1 cellular context compared by ENCODE assay signal in the genomic region with DNA sequence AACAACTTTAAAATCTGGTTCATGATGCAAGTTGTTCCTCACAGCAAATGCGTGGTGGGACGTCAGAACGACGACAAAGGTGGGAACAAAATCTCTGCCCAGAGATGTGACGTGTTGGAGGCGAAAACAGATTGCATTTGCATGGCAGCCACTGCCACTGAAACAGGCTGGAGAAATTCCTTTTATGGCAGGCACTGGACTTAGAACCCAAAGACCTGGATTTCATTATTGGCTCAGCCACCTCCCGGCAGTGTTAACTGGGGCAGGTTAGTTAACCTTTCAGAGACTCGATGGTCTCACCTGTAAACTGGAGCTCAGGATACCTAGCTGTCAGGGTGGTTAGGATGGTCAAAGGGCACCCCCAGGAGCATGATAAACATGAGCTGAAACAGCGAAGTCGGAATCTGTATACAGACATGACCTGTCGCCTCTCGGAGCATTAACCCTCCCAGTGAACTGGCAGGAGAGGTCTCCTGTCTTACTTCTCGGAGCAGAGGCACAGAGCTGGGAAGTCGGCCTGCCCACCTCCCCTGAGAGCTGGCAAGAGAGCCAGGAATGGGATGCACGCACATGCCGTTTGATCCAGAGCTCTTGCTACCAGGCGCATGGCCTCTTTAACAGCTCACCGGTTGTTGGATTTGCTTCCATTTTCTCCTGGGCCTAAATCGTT.
TF ChIP-seq lines count a peak whose summit lies in the region.

No MANE protein-coding gene starts in this region.

TF ChIP-seq in HepG2, 621 proteins besides CTCF, POLR2A, EP300 and RAD21 (continued from another document and continues in another):
- TF ChIP-seq, protein P1, sequence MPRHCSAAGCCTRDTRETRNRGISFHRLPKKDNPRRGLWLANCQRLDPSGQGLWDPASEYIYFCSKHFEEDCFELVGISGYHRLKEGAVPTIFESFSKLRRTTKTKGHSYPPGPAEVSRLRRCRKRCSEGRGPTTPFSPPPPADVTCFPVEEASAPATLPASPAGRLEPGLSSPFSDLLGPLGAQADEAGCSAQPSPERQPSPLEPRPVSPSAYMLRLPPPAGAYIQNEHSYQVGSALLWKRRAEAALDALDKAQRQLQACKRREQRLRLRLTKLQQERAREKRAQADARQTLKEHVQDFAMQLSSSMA (CRISPR knock-in tag; IDR thresholded peaks at IDR 0.05): no peak
- TF ChIP-seq CCAR2 (optimal IDR thresholded peaks at IDR 0.05; ENCODE audit: low read depth, low read length) (no peak), MBNL3 (CRISPR knock-in tag; conservative IDR thresholded peaks at IDR 0.05) (no peak), NAIF1 (CRISPR knock-in tag; IDR thresholded peaks at IDR 0.05; ENCODE audit: borderline replicate concordance) (no peak), MZF1 (CRISPR knock-in tag; IDR thresholded peaks at IDR 0.05; ENCODE audit: borderline replicate concordance) (no peak), PHF21A (CRISPR knock-in tag; IDR thresholded peaks at IDR 0.05) (0 out of 2 replicates have a peak, but pooled peaks have one; percentile 48), ZNF775 (CRISPR knock-in tag; IDR thresholded peaks at IDR 0.05; ENCODE audit: borderline replicate concordance) (no peak), SNAPC2 (CRISPR knock-in tag; IDR thresholded peaks at IDR 0.05) (0 out of 2 replicates have a peak, but pooled peaks have one; percentile 55), RARG (CRISPR knock-in tag; IDR thresholded peaks at IDR 0.05; ENCODE audit: low read depth) (no peak), SOX5 (CRISPR knock-in tag; IDR thresholded peaks at IDR 0.05; ENCODE audit: borderline replicate concordance) (no peak; the same call in 1 of the 2 replicates), CENPT (CRISPR knock-in tag; IDR thresholded peaks at IDR 0.05; ENCODE audit: low read depth) (no peak), ELF1 (CRISPR knock-in tag; IDR thresholded peaks at IDR 0.05) (no peak), ZNF891 (CRISPR knock-in tag; IDR thresholded peaks at IDR 0.05) (0 out of 2 replicates have a peak, but pooled peaks have one; percentile 37), RBM39 (IDR thresholded peaks at IDR 0.05; ENCODE audit: low read depth, low read length, poor library complexity, severe bottlenecking) (no peak), ZNF343 (CRISPR knock-in tag; IDR thresholded peaks at IDR 0.05) (no peak), KMT2B (CRISPR knock-in tag; IDR thresholded peaks at IDR 0.05) (peak; percentile 54; the same call in 1 of the 2 replicates), THYN1 (CRISPR knock-in tag; IDR thresholded peaks at IDR 0.05; ENCODE audit: borderline replicate concordance, low read depth) (no peak), GTF3A (CRISPR knock-in tag; conservative IDR thresholded peaks at IDR 0.05) (no peak), HOXA7 (CRISPR knock-in tag; IDR thresholded peaks at IDR 0.05) (no peak), ISL2 (CRISPR knock-in tag; IDR thresholded peaks at IDR 0.05) (no peak), MAZ (IDR thresholded peaks at IDR 0.05; ENCODE audit: borderline replicate concordance, low read depth, low read length) (no peak), MAZ (CRISPR knock-in tag; IDR thresholded peaks at IDR 0.05; ENCODE audit: low read depth) (no peak), PCBP2 (optimal IDR thresholded peaks at IDR 0.05; ENCODE audit: low read depth, low read length, poor library complexity, severe bottlenecking) (no peak), MEIS2 (CRISPR knock-in tag; IDR thresholded peaks at IDR 0.05) (no peak), SIX1 (CRISPR knock-in tag; IDR thresholded peaks at IDR 0.05; ENCODE audit: borderline replicate concordance) (no peak), ZNF562 (CRISPR knock-in tag; IDR thresholded peaks at IDR 0.05; ENCODE audit: borderline replicate concordance) (no peak), ZBTB3 (CRISPR knock-in tag; IDR thresholded peaks at IDR 0.05; ENCODE audit: borderline replicate concordance, low read depth) (no peak)
- TF ChIP-seq, protein P2, sequence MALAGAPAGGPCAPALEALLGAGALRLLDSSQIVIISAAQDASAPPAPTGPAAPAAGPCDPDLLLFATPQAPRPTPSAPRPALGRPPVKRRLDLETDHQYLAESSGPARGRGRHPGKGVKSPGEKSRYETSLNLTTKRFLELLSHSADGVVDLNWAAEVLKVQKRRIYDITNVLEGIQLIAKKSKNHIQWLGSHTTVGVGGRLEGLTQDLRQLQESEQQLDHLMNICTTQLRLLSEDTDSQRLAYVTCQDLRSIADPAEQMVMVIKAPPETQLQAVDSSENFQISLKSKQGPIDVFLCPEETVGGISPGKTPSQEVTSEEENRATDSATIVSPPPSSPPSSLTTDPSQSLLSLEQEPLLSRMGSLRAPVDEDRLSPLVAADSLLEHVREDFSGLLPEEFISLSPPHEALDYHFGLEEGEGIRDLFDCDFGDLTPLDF (CRISPR knock-in tag; IDR thresholded peaks at IDR 0.05): no peak
- TF ChIP-seq, protein P3, sequence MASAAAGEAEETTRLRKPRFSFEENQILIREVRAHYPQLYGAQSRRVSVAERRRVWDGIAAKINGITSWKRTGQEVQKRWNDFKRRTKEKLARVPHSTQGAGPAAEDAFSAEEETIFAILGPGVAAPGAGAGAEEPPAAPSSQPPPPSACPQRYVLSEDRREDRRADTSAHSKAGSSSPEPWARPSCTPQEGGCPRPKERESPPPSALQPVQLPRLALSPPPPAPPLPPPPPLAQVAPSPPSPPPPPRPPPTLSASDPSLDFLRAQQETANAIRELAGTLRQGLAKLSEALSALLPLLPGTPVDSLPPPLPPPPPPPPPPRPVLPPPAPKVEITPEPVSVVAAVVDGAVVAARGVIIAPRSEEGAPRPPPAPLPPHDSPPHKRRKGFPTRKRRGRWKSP (CRISPR knock-in tag; IDR thresholded peaks at IDR 0.05): no peak; the same call in 1 of the 2 replicates
- TF ChIP-seq, protein P4, sequence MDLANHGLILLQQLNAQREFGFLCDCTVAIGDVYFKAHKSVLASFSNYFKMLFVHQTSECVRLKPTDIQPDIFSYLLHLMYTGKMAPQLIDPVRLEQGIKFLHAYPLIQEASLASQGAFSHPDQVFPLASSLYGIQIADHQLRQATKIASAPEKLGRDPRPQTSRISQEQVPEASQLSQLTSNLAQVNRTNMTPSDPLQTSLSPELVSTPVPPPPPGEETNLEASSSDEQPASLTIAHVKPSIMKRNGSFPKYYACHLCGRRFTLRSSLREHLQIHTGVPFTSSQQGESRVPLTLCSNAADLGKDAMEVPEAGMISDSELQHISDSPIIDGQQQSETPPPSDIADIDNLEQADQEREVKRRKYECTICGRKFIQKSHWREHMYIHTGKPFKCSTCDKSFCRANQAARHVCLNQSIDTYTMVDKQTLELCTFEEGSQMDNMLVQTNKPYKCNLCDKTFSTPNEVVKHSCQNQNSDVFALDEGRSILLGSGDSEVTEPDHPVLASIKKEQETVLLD (CRISPR knock-in tag; IDR thresholded peaks at IDR 0.05; ENCODE audit: low read depth): no peak
- TF ChIP-seq, protein P5, sequence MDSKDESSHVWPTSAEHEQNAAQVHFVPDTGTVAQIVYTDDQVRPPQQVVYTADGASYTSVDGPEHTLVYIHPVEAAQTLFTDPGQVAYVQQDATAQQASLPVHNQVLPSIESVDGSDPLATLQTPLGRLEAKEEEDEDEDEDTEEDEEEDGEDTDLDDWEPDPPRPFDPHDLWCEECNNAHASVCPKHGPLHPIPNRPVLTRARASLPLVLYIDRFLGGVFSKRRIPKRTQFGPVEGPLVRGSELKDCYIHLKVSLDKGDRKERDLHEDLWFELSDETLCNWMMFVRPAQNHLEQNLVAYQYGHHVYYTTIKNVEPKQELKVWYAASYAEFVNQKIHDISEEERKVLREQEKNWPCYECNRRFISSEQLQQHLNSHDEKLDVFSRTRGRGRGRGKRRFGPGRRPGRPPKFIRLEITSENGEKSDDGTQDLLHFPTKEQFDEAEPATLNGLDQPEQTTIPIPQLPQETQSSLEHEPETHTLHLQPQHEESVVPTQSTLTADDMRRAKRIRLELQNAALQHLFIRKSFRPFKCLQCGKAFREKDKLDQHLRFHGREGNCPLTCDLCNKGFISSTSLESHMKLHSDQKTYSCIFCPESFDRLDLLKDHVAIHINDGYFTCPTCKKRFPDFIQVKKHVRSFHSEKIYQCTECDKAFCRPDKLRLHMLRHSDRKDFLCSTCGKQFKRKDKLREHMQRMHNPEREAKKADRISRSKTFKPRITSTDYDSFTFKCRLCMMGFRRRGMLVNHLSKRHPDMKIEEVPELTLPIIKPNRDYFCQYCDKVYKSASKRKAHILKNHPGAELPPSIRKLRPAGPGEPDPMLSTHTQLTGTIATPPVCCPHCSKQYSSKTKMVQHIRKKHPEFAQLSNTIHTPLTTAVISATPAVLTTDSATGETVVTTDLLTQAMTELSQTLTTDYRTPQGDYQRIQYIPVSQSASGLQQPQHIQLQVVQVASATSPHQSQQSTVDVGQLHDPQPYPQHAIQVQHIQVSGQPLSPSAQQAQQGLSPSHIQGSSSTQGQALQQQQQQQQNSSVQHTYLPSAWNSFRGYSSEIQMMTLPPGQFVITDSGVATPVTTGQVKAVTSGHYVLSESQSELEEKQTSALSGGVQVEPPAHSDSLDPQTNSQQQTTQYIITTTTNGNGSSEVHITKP (CRISPR knock-in tag; IDR thresholded peaks at IDR 0.05; ENCODE audit: low read depth): no peak
- TF ChIP-seq, protein P6, sequence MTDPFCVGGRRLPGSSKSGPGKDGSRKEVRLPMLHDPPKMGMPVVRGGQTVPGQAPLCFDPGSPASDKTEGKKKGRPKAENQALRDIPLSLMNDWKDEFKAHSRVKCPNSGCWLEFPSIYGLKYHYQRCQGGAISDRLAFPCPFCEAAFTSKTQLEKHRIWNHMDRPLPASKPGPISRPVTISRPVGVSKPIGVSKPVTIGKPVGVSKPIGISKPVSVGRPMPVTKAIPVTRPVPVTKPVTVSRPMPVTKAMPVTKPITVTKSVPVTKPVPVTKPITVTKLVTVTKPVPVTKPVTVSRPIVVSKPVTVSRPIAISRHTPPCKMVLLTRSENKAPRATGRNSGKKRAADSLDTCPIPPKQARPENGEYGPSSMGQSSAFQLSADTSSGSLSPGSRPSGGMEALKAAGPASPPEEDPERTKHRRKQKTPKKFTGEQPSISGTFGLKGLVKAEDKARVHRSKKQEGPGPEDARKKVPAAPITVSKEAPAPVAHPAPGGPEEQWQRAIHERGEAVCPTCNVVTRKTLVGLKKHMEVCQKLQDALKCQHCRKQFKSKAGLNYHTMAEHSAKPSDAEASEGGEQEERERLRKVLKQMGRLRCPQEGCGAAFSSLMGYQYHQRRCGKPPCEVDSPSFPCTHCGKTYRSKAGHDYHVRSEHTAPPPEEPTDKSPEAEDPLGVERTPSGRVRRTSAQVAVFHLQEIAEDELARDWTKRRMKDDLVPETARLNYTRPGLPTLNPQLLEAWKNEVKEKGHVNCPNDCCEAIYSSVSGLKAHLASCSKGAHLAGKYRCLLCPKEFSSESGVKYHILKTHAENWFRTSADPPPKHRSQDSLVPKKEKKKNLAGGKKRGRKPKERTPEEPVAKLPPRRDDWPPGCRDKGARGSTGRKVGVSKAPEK (CRISPR knock-in tag; IDR thresholded peaks at IDR 0.05; ENCODE audit: borderline replicate concordance): no peak
- TF ChIP-seq, protein P7, sequence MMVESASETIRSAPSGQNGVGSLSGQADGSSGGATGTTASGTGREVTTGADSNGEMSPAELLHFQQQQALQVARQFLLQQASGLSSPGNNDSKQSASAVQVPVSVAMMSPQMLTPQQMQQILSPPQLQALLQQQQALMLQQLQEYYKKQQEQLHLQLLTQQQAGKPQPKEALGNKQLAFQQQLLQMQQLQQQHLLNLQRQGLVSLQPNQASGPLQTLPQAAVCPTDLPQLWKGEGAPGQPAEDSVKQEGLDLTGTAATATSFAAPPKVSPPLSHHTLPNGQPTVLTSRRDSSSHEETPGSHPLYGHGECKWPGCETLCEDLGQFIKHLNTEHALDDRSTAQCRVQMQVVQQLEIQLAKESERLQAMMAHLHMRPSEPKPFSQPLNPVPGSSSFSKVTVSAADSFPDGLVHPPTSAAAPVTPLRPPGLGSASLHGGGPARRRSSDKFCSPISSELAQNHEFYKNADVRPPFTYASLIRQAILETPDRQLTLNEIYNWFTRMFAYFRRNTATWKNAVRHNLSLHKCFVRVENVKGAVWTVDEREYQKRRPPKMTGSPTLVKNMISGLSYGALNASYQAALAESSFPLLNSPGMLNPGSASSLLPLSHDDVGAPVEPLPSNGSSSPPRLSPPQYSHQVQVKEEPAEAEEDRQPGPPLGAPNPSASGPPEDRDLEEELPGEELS (CRISPR knock-in tag; IDR thresholded peaks at IDR 0.05): peak; percentile 15; the same call in 1 of the 2 replicates
- TF ChIP-seq, protein P8, sequence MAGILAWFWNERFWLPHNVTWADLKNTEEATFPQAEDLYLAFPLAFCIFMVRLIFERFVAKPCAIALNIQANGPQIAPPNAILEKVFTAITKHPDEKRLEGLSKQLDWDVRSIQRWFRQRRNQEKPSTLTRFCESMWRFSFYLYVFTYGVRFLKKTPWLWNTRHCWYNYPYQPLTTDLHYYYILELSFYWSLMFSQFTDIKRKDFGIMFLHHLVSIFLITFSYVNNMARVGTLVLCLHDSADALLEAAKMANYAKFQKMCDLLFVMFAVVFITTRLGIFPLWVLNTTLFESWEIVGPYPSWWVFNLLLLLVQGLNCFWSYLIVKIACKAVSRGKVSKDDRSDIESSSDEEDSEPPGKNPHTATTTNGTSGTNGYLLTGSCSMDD (CRISPR knock-in tag; IDR thresholded peaks at IDR 0.05): no peak
- TF ChIP-seq, protein P9, sequence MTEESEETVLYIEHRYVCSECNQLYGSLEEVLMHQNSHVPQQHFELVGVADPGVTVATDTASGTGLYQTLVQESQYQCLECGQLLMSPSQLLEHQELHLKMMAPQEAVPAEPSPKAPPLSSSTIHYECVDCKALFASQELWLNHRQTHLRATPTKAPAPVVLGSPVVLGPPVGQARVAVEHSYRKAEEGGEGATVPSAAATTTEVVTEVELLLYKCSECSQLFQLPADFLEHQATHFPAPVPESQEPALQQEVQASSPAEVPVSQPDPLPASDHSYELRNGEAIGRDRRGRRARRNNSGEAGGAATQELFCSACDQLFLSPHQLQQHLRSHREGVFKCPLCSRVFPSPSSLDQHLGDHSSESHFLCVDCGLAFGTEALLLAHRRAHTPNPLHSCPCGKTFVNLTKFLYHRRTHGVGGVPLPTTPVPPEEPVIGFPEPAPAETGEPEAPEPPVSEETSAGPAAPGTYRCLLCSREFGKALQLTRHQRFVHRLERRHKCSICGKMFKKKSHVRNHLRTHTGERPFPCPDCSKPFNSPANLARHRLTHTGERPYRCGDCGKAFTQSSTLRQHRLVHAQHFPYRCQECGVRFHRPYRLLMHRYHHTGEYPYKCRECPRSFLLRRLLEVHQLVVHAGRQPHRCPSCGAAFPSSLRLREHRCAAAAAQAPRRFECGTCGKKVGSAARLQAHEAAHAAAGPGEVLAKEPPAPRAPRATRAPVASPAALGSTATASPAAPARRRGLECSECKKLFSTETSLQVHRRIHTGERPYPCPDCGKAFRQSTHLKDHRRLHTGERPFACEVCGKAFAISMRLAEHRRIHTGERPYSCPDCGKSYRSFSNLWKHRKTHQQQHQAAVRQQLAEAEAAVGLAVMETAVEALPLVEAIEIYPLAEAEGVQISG (CRISPR knock-in tag; IDR thresholded peaks at IDR 0.05): no peak
- TF ChIP-seq, protein P10, sequence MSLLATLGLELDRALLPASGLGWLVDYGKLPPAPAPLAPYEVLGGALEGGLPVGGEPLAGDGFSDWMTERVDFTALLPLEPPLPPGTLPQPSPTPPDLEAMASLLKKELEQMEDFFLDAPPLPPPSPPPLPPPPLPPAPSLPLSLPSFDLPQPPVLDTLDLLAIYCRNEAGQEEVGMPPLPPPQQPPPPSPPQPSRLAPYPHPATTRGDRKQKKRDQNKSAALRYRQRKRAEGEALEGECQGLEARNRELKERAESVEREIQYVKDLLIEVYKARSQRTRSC (CRISPR knock-in tag; IDR thresholded peaks at IDR 0.05; ENCODE audit: low read depth): no peak
